In genomic region chr21:35697321-35697808, GRCh38 we compare ENCODE assay signal across 10 cellular contexts.
A peak's percentile ranks its signal among the peaks of the same experiment; 100 is the strongest.
DNase-seq lines count a peak whose midpoint lies in the region; TF ChIP-seq lines count a peak whose summit lies in the region.
"Had no signal": no experiment of that assay in that cellular context is flagged by ENCODE, and none has a peak within 500 bp of the region (broad histone marks: within the 10 kb centered on the region; RNA-seq: fewer than 3 reads in every experiment).

No MANE protein-coding gene starts in this region.

- no peaks in the 10 kb centered on the region for H3K79me2 ChIP-seq in Karpas-422 (ENCODE audit: low read length)

- H3K9me3 Mint-ChIP-seq in osteocyte (ENCODE audit: unreplicated experiment) = no peaks in the 10 kb centered on the region
- H3K9me3 Mint-ChIP-seq: activated T-cell treated with anti-CD3 and anti-CD28 coated beads, Interleukin-2, amount 50 U/mL, for 4 hours had no signal

- H3K27me3 ChIP-seq in brain microvascular endothelial cell (replicated peaks) (no peaks in the 10 kb centered on the region), Karpas-422 (ENCODE audit: low read length) (no peaks in the 10 kb centered on the region)

- H3K36me3 Mint-ChIP-seq in osteocyte (ENCODE audit: unreplicated experiment) = no peaks in the 10 kb centered on the region

- no peak overlapping the region for H3K27ac ChIP-seq in brain microvascular endothelial cell
- H3K27ac ChIP-seq in Karpas-422 (ENCODE audit: low read length) = no peak overlapping the region

- no peaks in the 10 kb centered on the region for H4K20me1 ChIP-seq in Karpas-422 (ENCODE audit: insufficient read depth, low read depth, low read length)

- H3K9me2 ChIP-seq in Karpas-422 (replicated peaks; ENCODE audit: insufficient read depth, low read length) = no peaks in the 10 kb centered on the region

- H3K9me3 ChIP-seq in Karpas-422 (ENCODE audit: low read length) = no peaks in the 10 kb centered on the region

- peaks cover 16% of the 10 kb centered on the region for H3K4me1 Mint-ChIP-seq in osteocyte (ENCODE audit: unreplicated experiment)

- TF ChIP-seq CTCF in brain microvascular endothelial cell (IDR thresholded peaks at IDR 0.05; ENCODE audit: low read depth, low read length, missing control alignments) (no peak), osteocyte (IDR thresholded peaks at IDR 0.05) (no peak)

- no peaks in the 10 kb centered on the region for H3K4me1 ChIP-seq in Karpas-422 (ENCODE audit: low read length)

- no peak overlapping the region for H3K9ac ChIP-seq in Karpas-422 (ENCODE audit: low read length)

- in situ Hi-C loops in brain microvascular endothelial cell (cut with HindIII; ENCODE audit: low pct_ligation_motif_present, low sequenced_read_pairs) = no loop called here

- no peak overlapping the region for H3K4me3 Mint-ChIP-seq in osteocyte (ENCODE audit: unreplicated experiment)
- H3K4me3 Mint-ChIP-seq: activated T-cell treated with anti-CD3 and anti-CD28 coated beads, Interleukin-2, amount 50 U/mL, for 4 hours had no signal

- H3K27ac Mint-ChIP-seq in osteocyte (ENCODE audit: unreplicated experiment) = no peak overlapping the region

- H3K27me3 Mint-ChIP-seq in osteocyte (ENCODE audit: unreplicated experiment) = peaks cover 24% of the 10 kb centered on the region

- DNase-seq in DMS153 treated with DMSO at 0.1 percent for 48 hours (lab: John Stamatoyannopoulos, UW; ENCODE audit: unreplicated experiment) (peak; percentile 67), NCI-H1436 (lab: John Stamatoyannopoulos, UW) (peak; percentile 34), brain microvascular endothelial cell (peak; percentile 63), midbrain (lab: John Stamatoyannopoulos, UW) (peak; percentile 49), RKO (ENCODE audit: low spot score) (no peak), Karpas-422 (no peak), osteocyte (ENCODE audit: extremely low spot score, unreplicated experiment) (no peak)
- no peak for DNase-seq in activated effector memory CD4-positive, alpha-beta T cell treated with Interleukin-2 at 50 U/mL for 16 hours
- DNase-seq: activated T-cell treated with anti-CD3 and anti-CD28 coated beads, Interleukin-2, amount 50 U/mL, for 4 hours; islet precursor cell had no signal

- no peaks in the 10 kb centered on the region for H3K36me3 ChIP-seq in brain microvascular endothelial cell (replicated peaks)
- H3K36me3 ChIP-seq in Karpas-422 (ENCODE audit: insufficient read depth, low read length) = no peaks in the 10 kb centered on the region

- no peak overlapping the region for H3K4me2 ChIP-seq in Karpas-422 (ENCODE audit: low read depth, low read length, poor library complexity, severe bottlenecking)

- H3K4me3 ChIP-seq in brain microvascular endothelial cell (ENCODE audit: low read depth, low read length) (no peak overlapping the region), Karpas-422 (ENCODE audit: low read length) (no peak overlapping the region)

- no peak overlapping the region for H2AFZ ChIP-seq in Karpas-422 (ENCODE audit: low read length)

Comparison
In these comparisons a context has a peak if more than half of its experiments do, and no peak if none do; other contexts are left out.
1. DNase-seq: peak in DMS153 treated with DMSO at 0.1 percent for 48 hours (single experiment), NCI-H1436 (single experiment), brain microvascular endothelial cell (single experiment) and midbrain (single experiment); none in RKO (single experiment), activated effector memory CD4-positive, alpha-beta T cell treated with Interleukin-2 at 50 U/mL for 16 hours (single experiment), Karpas-422 (single experiment) and osteocyte (single experiment).